13 cellular contexts compared by ENCODE assay signal in the genomic region with DNA sequence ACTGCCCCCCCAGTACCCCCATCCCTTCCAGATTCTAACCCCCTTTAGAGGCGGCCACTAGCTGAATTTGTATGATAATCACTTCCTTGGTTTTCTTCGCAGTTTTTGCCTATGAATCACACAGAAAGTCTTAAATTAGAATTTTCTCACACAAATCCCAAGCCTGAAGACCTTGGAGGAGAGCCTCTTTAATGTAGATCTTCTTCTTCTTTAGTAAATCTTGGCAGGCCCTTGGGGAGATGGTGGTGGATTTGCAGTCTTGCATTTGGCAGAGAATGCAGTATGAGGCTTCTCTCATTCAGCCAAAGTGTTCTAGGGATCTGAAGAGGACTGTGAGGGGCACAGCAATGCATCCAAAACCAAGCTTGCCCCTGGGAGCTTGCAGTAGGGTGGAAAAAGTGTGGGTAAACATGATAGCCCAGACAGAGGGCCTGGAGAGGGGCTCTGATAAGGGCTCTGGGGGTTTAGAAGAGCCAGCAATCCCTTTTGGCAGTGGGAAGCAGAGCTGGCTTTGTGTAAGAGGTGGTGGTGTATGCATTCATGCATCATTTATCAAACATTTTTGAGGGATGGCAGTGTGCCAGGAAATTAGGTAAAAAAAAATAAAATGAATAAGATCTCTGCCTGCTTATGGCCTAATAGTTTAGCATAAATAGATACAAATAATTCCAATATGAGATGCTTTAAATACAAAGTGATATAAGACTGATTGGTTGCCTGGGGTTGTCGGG. TPM values are rescaled to one million over a fixed set of nuclear protein-coding genes. Genes with fewer than 3 reads are reported as not detected.
DNase-seq lines count a peak whose midpoint lies in the region; ATAC-seq, FAIRE-seq and TF ChIP-seq lines count a peak whose summit lies in the region.
"Had no signal": no experiment of that assay in that cellular context is flagged by ENCODE, and none has a peak within 500 bp of the region (broad histone marks: within the 10 kb centered on the region; RNA-seq: fewer than 3 reads in every experiment).

No MANE protein-coding gene starts in this region.

- CTCF ChIA-PET in MCF 10A (lab: Yijun Ruan, JAX) (no interaction called here), Caco-2 (lab: Charles Lee) (interaction anchor here (0.6 kb wide), 1 partner anchor 384 kb away, joined by 3 read pairs; no protein-coding TSS in a partner anchor), HEK293T (lab: Yijun Ruan, JAX) (no interaction called here)

- H3K4me3 ChIP-seq in breast epithelium (no peak overlapping the region), fibroblast of the aortic adventitia (ENCODE audit: low read depth, low read length) (no peak overlapping the region), Caco-2 (ENCODE audit: low read depth, low read length) (no peak overlapping the region), right cardiac atrium (ENCODE audit: low read length) (no peak overlapping the region)

- TF ChIP-seq CTCF in MCF 10A (IDR thresholded peaks at IDR 0.05; ENCODE audit: unreplicated experiment) (no peak), breast epithelium (IDR thresholded peaks at IDR 0.05) (no peak), fibroblast of the aortic adventitia (IDR thresholded peaks at IDR 0.05; ENCODE audit: insufficient read depth, low read length) (no peak), Caco-2 (IDR thresholded peaks at IDR 0.05; ENCODE audit: insufficient read depth in 1 of 2, low read depth in 1 of 2, low read length in 1 of 2, severe bottlenecking in 1 of 2, unreplicated experiment in 1 of 2) (no peak)

- POLR2A ChIA-PET in MCF 10A (lab: Yijun Ruan, JAX) (interaction anchor here (0.9 to 2.8 kb wide), 3 partner anchors 8 to 24 kb away, joined by 3 to 16 read pairs (median 7); partner anchors contain the start of gene CDC42), Caco-2 (lab: Charles Lee) (no interaction called here), HEK293T (lab: Yijun Ruan, JAX) (interaction anchor here (1.1 kb wide), 1 partner anchor 20 kb away, joined by 3 read pairs; no protein-coding TSS in a partner anchor)

- WGBS in right cardiac atrium: 71% methylated on average over 3 of the region's 3 CpGs

- H3K9me3 Mint-ChIP-seq in MCF 10A (ENCODE audit: unreplicated experiment) (peaks cover 6% of the 10 kb centered on the region), Caco-2 (ENCODE audit: unreplicated experiment) (peaks cover 11% of the 10 kb centered on the region)

- no peak for TF ChIP-seq POLR2A in breast epithelium (IDR thresholded peaks at IDR 0.05)

- H3K27me3 ChIP-seq in breast epithelium: no peaks in the 10 kb centered on the region
- no peaks in the 10 kb centered on the region for H3K27me3 ChIP-seq in Caco-2 (replicated peaks; ENCODE audit: control insufficient read depth, insufficient read depth, low read length)
- no peaks in the 10 kb centered on the region for H3K27me3 ChIP-seq in right cardiac atrium (ENCODE audit: control insufficient read depth, insufficient read depth)

- no peaks in the 10 kb centered on the region for H3K27me3 Mint-ChIP-seq in MCF 10A (ENCODE audit: insufficient read depth, unreplicated experiment)
- H3K27me3 Mint-ChIP-seq in T-helper 17 cell: no peaks in the 10 kb centered on the region
- H3K27me3 Mint-ChIP-seq in Caco-2 (ENCODE audit: insufficient read depth, unreplicated experiment): no peaks in the 10 kb centered on the region

- H3K4me1 Mint-ChIP-seq in MCF 10A (ENCODE audit: insufficient read depth, unreplicated experiment) (peaks cover 32% of the 10 kb centered on the region), T-helper 17 cell (peaks cover 41% of the 10 kb centered on the region), Caco-2 (ENCODE audit: low read depth, unreplicated experiment) (peaks cover 20% of the 10 kb centered on the region)

- ATAC-seq in T-helper 17 cell (no peak), right cardiac atrium (no peak)

- H3K4me3 Mint-ChIP-seq in MCF 10A (ENCODE audit: unreplicated experiment) (no peak overlapping the region), T-helper 17 cell (no peak overlapping the region), Caco-2 (ENCODE audit: unreplicated experiment) (no peak overlapping the region)

- DNase-seq in MCF 10A (ENCODE audit: unreplicated experiment) (peak; percentile 73), breast epithelium (ENCODE audit: low spot score in 2 of 2) (no peak), T-helper 17 cell (no peak), fibroblast of the aortic adventitia (ENCODE audit: low read depth) (peak; percentile 95), urothelium cell line (ENCODE audit: low spot score) (peak; percentile 26), Caco-2 (no peak), HEK293T (ENCODE audit: extremely low spot score) (no peak), right cardiac atrium (no peak)
- DNase-seq: NCI-H82; stimulated activated CD4-positive, alpha-beta T cell treated with anti-CD3 and anti-CD28 coated beads, Interleukin-4, amount 100 ng/mL, for 1 hour had no signal

- BruUV-seq in MCF 10A (replicated peaks; lab: Mats Ljungman, UMichigan): no TSS peak
- BruUV-seq in Caco-2 (replicated peaks; lab: Mats Ljungman, UMichigan): no TSS peak

- intact Hi-C loops in MCF 10A (cut with micrococcal nuclease) (no loop called here), breast epithelium (cut with DNase I; ENCODE audit: low total_unique reads) (no loop called here), Caco-2 (cut with micrococcal nuclease; ENCODE audit: unreplicated experiment) (no loop called here), right cardiac atrium (cut with DNase I) (no loop called here)

- no peak overlapping the region for H3K27ac Mint-ChIP-seq in MCF 10A (ENCODE audit: low read depth, unreplicated experiment)
- peak overlapping the region; percentile 0 for H3K27ac Mint-ChIP-seq in T-helper 17 cell
- H3K27ac Mint-ChIP-seq in Caco-2 (ENCODE audit: unreplicated experiment): no peak overlapping the region

- FAIRE-seq in urothelium cell line (lab: Jason Lieb, UNC): no peak
- FAIRE-seq: GM19239 had no signal

- H3K36me3 Mint-ChIP-seq in MCF 10A (ENCODE audit: insufficient read depth, unreplicated experiment): no peaks in the 10 kb centered on the region
- H3K36me3 Mint-ChIP-seq in T-helper 17 cell (ENCODE audit: low read depth): no peaks in the 10 kb centered on the region
- H3K36me3 Mint-ChIP-seq in Caco-2 (ENCODE audit: insufficient read depth, unreplicated experiment): peaks cover 5% of the 10 kb centered on the region

- no peak overlapping the region for H3K27ac ChIP-seq in breast epithelium
- H3K27ac ChIP-seq in right cardiac atrium (ENCODE audit: low read length): no peak overlapping the region

- no peaks in the 10 kb centered on the region for H3K36me3 ChIP-seq in breast epithelium
- H3K36me3 ChIP-seq in Caco-2 (ENCODE audit: control insufficient read depth, insufficient read depth, low read length): no peaks in the 10 kb centered on the region

- H3K9me3 ChIP-seq in breast epithelium (no peaks in the 10 kb centered on the region), T-helper 17 cell (ENCODE audit: control insufficient read depth, low read length, poor library complexity, severe bottlenecking) (no peaks in the 10 kb centered on the region), Caco-2 (no peaks in the 10 kb centered on the region), right cardiac atrium (ENCODE audit: control insufficient read depth, low read length) (no peaks in the 10 kb centered on the region)

- H3K4me1 ChIP-seq in breast epithelium (peaks cover 0 to 7% of the 10 kb centered on the region in 2 donors), Caco-2 (peaks cover 32% of the 10 kb centered on the region), right cardiac atrium (ENCODE audit: control insufficient read depth, insufficient read depth, low read length) (peaks cover 6% of the 10 kb centered on the region)

TF ChIP-seq in HEK293T, 16 proteins besides CTCF, POLR2A, EP300 and RAD21:
- TF ChIP-seq FOXK2 (IDR thresholded peaks at IDR 0.05): no peak
- TF ChIP-seq SP1 (IDR thresholded peaks at IDR 0.05): no peak
- TF ChIP-seq CTBP1 (IDR thresholded peaks at IDR 0.05; ENCODE audit: borderline replicate concordance): no peak
- TF ChIP-seq ARNT (IDR thresholded peaks at IDR 0.05): no peak
- no peak for TF ChIP-seq TARDBP (IDR thresholded peaks at IDR 0.05)
- TF ChIP-seq BHLHE40 (IDR thresholded peaks at IDR 0.05; ENCODE audit: borderline replicate concordance): no peak
- no peak for TF ChIP-seq FOXA1 (IDR thresholded peaks at IDR 0.05)
- TF ChIP-seq, protein P1, sequence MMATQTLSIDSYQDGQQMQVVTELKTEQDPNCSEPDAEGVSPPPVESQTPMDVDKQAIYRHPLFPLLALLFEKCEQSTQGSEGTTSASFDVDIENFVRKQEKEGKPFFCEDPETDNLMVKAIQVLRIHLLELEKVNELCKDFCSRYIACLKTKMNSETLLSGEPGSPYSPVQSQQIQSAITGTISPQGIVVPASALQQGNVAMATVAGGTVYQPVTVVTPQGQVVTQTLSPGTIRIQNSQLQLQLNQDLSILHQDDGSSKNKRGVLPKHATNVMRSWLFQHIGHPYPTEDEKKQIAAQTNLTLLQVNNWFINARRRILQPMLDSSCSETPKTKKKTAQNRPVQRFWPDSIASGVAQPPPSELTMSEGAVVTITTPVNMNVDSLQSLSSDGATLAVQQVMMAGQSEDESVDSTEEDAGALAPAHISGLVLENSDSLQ (IDR thresholded peaks at IDR 0.05): no peak
- no peak for TF ChIP-seq NFRKB (IDR thresholded peaks at IDR 0.05)
- no peak for TF ChIP-seq ZNF384 (IDR thresholded peaks at IDR 0.05)
- TF ChIP-seq LEF1 (IDR thresholded peaks at IDR 0.05; ENCODE audit: borderline replicate concordance): no peak
- TF ChIP-seq L3MBTL2 (conservative IDR thresholded peaks at IDR 0.05): no peak
- TF ChIP-seq HDGF (IDR thresholded peaks at IDR 0.05; ENCODE audit: borderline replicate concordance): no peak
- no peak for TF ChIP-seq FOXM1 (IDR thresholded peaks at IDR 0.05; ENCODE audit: borderline replicate concordance)
- TF ChIP-seq SUZ12 (IDR thresholded peaks at IDR 0.05): no peak
- no peak for TF ChIP-seq ELF4 (IDR thresholded peaks at IDR 0.05)

RNA-seq across cellular contexts. Expression of gene CDC42, which starts 7.7 kb away (rescaled TPM):
- 133 and 141 TPM in 2 replicates for total RNA-seq in MCF 10A (2022)
- 100 to 1,000 TPM; 192 to 255 (median 213) TPM for total RNA-seq in breast epithelium
- 100 to 1,000 TPM; 371 to 385 TPM for total RNA-seq in T-helper 17 cell
- 253 and 525 TPM in 2 replicates for total RNA-seq in fibroblast of the aortic adventitia (ENCODE audit: low replicate concordance)
- 240 and 251 TPM in 2 replicates for total RNA-seq in Caco-2 (2022)
- 100 to 1,000 TPM; 121 to 178 (median 133) TPM for total RNA-seq in right cardiac atrium
- 92.1 TPM for polyA plus RNA-seq in right cardiac atrium

RNA-seq across cellular contexts. Expression of gene CELA3A, which starts 43.4 kb away (rescaled TPM):
- total RNA-seq in MCF 10A (2022) (not detected in 2 replicates), breast epithelium (not detected), T-helper 17 cell (not detected), fibroblast of the aortic adventitia (ENCODE audit: low replicate concordance) (not detected in 2 replicates), Caco-2 (2022) (not detected in 2 replicates), right cardiac atrium (under 1 TPM in 1 of 4 donors, not detected in 3; 0.86 TPM)
- not detected for polyA plus RNA-seq in right cardiac atrium
- total RNA-seq: dermis microvascular lymphatic vessel endothelial cell, lung microvascular endothelial cell had no signal

Comparison
In these comparisons a context has a peak if more than half of its experiments do, and no peak if none do; other contexts are left out.
1. DNase-seq: peak in MCF 10A (single experiment), fibroblast of the aortic adventitia (single experiment) and urothelium cell line (single experiment); none in breast epithelium (0 of 2), T-helper 17 cell (0 of 3), Caco-2 (0 of 2), HEK293T (single experiment) and right cardiac atrium (0 of 3).